In the genomic region with DNA sequence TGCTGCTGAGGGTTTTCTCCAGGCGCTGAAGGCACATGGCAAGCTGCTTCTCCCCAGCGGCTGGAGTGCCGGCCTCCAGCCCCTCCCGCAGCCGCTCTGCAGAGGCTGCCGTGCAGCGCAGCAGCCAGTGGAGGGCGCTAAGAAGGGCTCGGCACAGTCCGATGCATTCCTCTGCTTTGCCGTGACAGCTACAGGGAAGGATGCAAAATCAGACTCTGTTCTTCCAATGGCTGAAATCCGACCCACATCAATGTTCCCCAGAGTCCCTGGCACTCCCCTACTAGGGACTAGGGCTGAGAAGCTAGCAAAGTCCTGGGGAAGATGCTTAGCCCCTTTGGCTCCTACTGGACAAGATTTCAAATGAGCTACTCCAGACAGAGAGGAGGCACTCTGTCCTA, we compare ENCODE assay signal across 9 cellular contexts. TPM values are rescaled to one million over a fixed set of nuclear protein-coding genes. Genes with fewer than 3 reads are reported as not detected.
DNase-seq lines count a peak whose midpoint lies in the region; ATAC-seq and TF ChIP-seq lines count a peak whose summit lies in the region.
"Had no signal": no experiment of that assay in that cellular context is flagged by ENCODE, and none has a peak within 500 bp of the region (broad histone marks: within the 10 kb centered on the region; RNA-seq: fewer than 3 reads in every experiment).

No MANE protein-coding gene starts in this region.

- no peak overlapping the region for H3K27ac Mint-ChIP-seq in activated naive CD4-positive, alpha-beta T cell treated with anti-CD3 and anti-CD28 coated beads, Interleukin-2, amount 50 U/mL, for 72 hours
- H3K27ac Mint-ChIP-seq: dendritic cell treated with granulocyte-macrophage colony-stimulating factor and Interleukin-4, amounts not matched to agents 40 ng/mL and 50 ng/mL, for 4 days had no signal

- no peak overlapping the region for H3K4me2 ChIP-seq in OCI-LY7 (ENCODE audit: low read length)

- peak in 11 of 12 donors; percentile 30 to 61 (median 47) for TF ChIP-seq CTCF in heart left ventricle (IDR thresholded peaks at IDR 0.05)
- peak; percentile 86 for TF ChIP-seq CTCF in OCI-LY7 (conservative IDR thresholded peaks at IDR 0.05; ENCODE audit: low read length)
- TF ChIP-seq CTCF in upper lobe of right lung (IDR thresholded peaks at IDR 0.05), result peak; percentile 18

- ATAC-seq in heart left ventricle (peak in 1 of 4 donors; percentile 14), Right ventricle myocardium superior (ENCODE audit: poor library complexity) (no peak), upper lobe of right lung (peak; percentile 17), HG02798 (IDR thresholded peaks at IDR 0.05; ENCODE audit: poor library complexity, unreplicated experiment) (no peak), HG02973 (IDR thresholded peaks at IDR 0.05; ENCODE audit: unreplicated experiment) (no peak)
- ATAC-seq in activated naive CD4-positive, alpha-beta T cell treated with anti-CD3 and anti-CD28 coated beads, Interleukin-2, amount 50 U/mL, for 72 hours, result no peak

- H3K36me3 Mint-ChIP-seq in activated naive CD4-positive, alpha-beta T cell treated with anti-CD3 and anti-CD28 coated beads, Interleukin-2, amount 50 U/mL, for 72 hours, result peaks cover 0 to 5% of the 10 kb centered on the region in 2 donors

- H3K4me3 ChIP-seq in heart left ventricle, result no peak overlapping the region
- H3K4me3 ChIP-seq in OCI-LY7 (ENCODE audit: low read depth, low read length, poor library complexity, severe bottlenecking), result no peak overlapping the region
- no peak overlapping the region for H3K4me3 ChIP-seq in upper lobe of right lung

- H3K9me3 Mint-ChIP-seq in activated naive CD4-positive, alpha-beta T cell treated with anti-CD3 and anti-CD28 coated beads, Interleukin-2, amount 50 U/mL, for 72 hours, result no peaks in the 10 kb centered on the region
- H3K9me3 Mint-ChIP-seq: dendritic cell treated with granulocyte-macrophage colony-stimulating factor and Interleukin-4, amounts not matched to agents 40 ng/mL and 50 ng/mL, for 4 days had no signal

- no peaks in the 10 kb centered on the region for H3K9me3 ChIP-seq in heart left ventricle
- no peaks in the 10 kb centered on the region for H3K9me3 ChIP-seq in OCI-LY7 (ENCODE audit: low read length)
- no peaks in the 10 kb centered on the region for H3K9me3 ChIP-seq in upper lobe of right lung

- H3K27ac ChIP-seq in heart left ventricle, result no peak overlapping the region
- no peak overlapping the region for H3K27ac ChIP-seq in OCI-LY7 (ENCODE audit: low read depth, low read length, poor library complexity, severe bottlenecking)
- no peak overlapping the region for H3K27ac ChIP-seq in upper lobe of right lung

- no peak for TF ChIP-seq POLR2A in heart left ventricle (IDR thresholded peaks at IDR 0.05)

- H2AFZ ChIP-seq in OCI-LY7 (ENCODE audit: low read length), result no peak overlapping the region

- peaks cover 0 to 35% (median 13%) of the 10 kb centered on the region in 12 donors for H3K4me1 ChIP-seq in heart left ventricle
- no peaks in the 10 kb centered on the region for H3K4me1 ChIP-seq in OCI-LY7 (ENCODE audit: insufficient read depth, low read length, poor library complexity, severe bottlenecking)
- H3K4me1 ChIP-seq in upper lobe of right lung, result peaks cover 10% of the 10 kb centered on the region

- no peaks in the 10 kb centered on the region for H3K79me2 ChIP-seq in OCI-LY7 (ENCODE audit: insufficient read depth, low read depth, low read length)

- no peaks in the 10 kb centered on the region for H4K20me1 ChIP-seq in OCI-LY7 (ENCODE audit: insufficient read depth, low read length)

- DNase-seq in heart left ventricle (peak in 1 of 5 donors; percentile 33), Right ventricle myocardium superior (no peak), OCI-LY7 (ENCODE audit: low spot score) (peak; percentile 50), fibroblast of peridontal ligament (ENCODE audit: extremely low read depth) (peak; percentile 53), upper lobe of right lung (no peak)
- DNase-seq in activated naive CD4-positive, alpha-beta T cell treated with anti-CD3 and anti-CD28 coated beads, Interleukin-2, amount 50 U/mL, for 72 hours (ENCODE audit: low spot score in 2 of 2), result no peak

- intact Hi-C loops in heart left ventricle (cut with DNase I) (loop anchor here in 5 of 10 donors (5.0 to 10.0 kb wide), 4 partner anchors 42 to 132 kb away; no protein-coding TSS in a partner anchor), Right ventricle myocardium superior (cut with DNase I) (no loop called here), OCI-LY7 (cut with micrococcal nuclease; ENCODE audit: unreplicated experiment) (no loop called here), upper lobe of right lung (cut with DNase I) (no loop called here)

- BruUV-seq in OCI-LY7 (replicated peaks; lab: Mats Ljungman, UMichigan), result no TSS peak

- 33 to 50% (median 38%) methylated on average over 2 to 12 of the region's 12 CpGs for WGBS in heart left ventricle, 4 donors

- POLR2A ChIA-PET in OCI-LY7 (lab: Charles Lee), result no interaction called here

- H3K27me3 ChIP-seq in heart left ventricle, result no peaks in the 10 kb centered on the region
- no peaks in the 10 kb centered on the region for H3K27me3 ChIP-seq in upper lobe of right lung

- CTCF ChIA-PET in OCI-LY7 (lab: Charles Lee; ENCODE audit: unreplicated experiment), result interaction anchor here (1.4 kb wide), 1 partner anchor 40 kb away, joined by 4 read pairs; no protein-coding TSS in a partner anchor

- H3K36me3 ChIP-seq in heart left ventricle (peaks cover 0 to 68% (median 62%) of the 10 kb centered on the region in 9 donors), OCI-LY7 (ENCODE audit: insufficient read depth, low read length) (peaks cover 43% of the 10 kb centered on the region), upper lobe of right lung (peaks cover 61% of the 10 kb centered on the region)

- H3K9me2 ChIP-seq in OCI-LY7 (ENCODE audit: insufficient read depth, low read length), result no peaks in the 10 kb centered on the region

RNA-seq across cellular contexts. Expression of a gene that starts 19.0 kb away (rescaled TPM):
- total RNA-seq in heart left ventricle (10 to 100 TPM; 51.1 to 75.4 (median 58.3) TPM), Right ventricle myocardium superior (54.0 TPM), OCI-LY7 (2022) (103 and 112 TPM in 2 replicates), upper lobe of right lung (81.3 TPM)
- 10 to 100 TPM; 52.7 to 61.8 TPM for polyA plus RNA-seq in heart left ventricle
- 36.3 and 65.9 TPM in 2 replicates for total RNA-seq in OCI-LY7 (2014; rRNA removed; shearing (Covaris generic))
- total RNA-seq in activated naive CD4-positive, alpha-beta T cell treated with anti-CD3 and anti-CD28 coated beads, Interleukin-2, amount 50 U/mL, for 72 hours, result 100 to 1,000 TPM; 106 to 133 TPM

RNA-seq across cellular contexts. Expression of a gene that starts 19.9 kb away (rescaled TPM):
- 1 to 10 TPM in 1 of 9 donors, under 1 TPM in 1, not detected in 7; 0.80 to 1.3 TPM for total RNA-seq in heart left ventricle
- under 1 TPM; 0.14 to 0.46 TPM for polyA plus RNA-seq in heart left ventricle
- not detected for total RNA-seq in Right ventricle myocardium superior
- total RNA-seq in OCI-LY7 (2014; rRNA removed; shearing (Covaris generic)), result not detected in 2 replicates
- total RNA-seq in OCI-LY7 (2022), result not detected in 2 replicates
- 1.2 TPM for total RNA-seq in upper lobe of right lung
- not detected for total RNA-seq in activated naive CD4-positive, alpha-beta T cell treated with anti-CD3 and anti-CD28 coated beads, Interleukin-2, amount 50 U/mL, for 72 hours

RNA-seq across cellular contexts. Expression of a gene that starts 27.6 kb away (rescaled TPM):
- total RNA-seq in heart left ventricle, result 100 to 1,000 TPM in 1 of 9 donors, 10 to 100 TPM in 8; 63.2 to 105 (median 73.2) TPM
- 10 to 100 TPM; 50.6 to 56.2 TPM for polyA plus RNA-seq in heart left ventricle
- total RNA-seq in Right ventricle myocardium superior, result 80.0 TPM
- total RNA-seq in OCI-LY7 (2014; rRNA removed; shearing (Covaris generic)), result 5.4 and 9.3 TPM in 2 replicates
- total RNA-seq in OCI-LY7 (2022), result 3.9 and 5.1 TPM in 2 replicates
- total RNA-seq in upper lobe of right lung, result 55.6 TPM
- 10 to 100 TPM; 14.5 to 19.3 TPM for total RNA-seq in activated naive CD4-positive, alpha-beta T cell treated with anti-CD3 and anti-CD28 coated beads, Interleukin-2, amount 50 U/mL, for 72 hours

RNA-seq across cellular contexts. Expression of a gene that starts 54.6 kb away (rescaled TPM):
- total RNA-seq in heart left ventricle (100 to 1,000 TPM in 2 of 9 donors, 10 to 100 TPM in 7; 68.9 to 117 (median 83.3) TPM), Right ventricle myocardium superior (88.0 TPM), OCI-LY7 (2022) (140 and 150 TPM in 2 replicates), upper lobe of right lung (73.6 TPM)
- polyA plus RNA-seq in heart left ventricle, result 100 to 1,000 TPM in 1 of 2 donors, 10 to 100 TPM in 1; 72.6 to 142 TPM
- total RNA-seq in OCI-LY7 (2014; rRNA removed; shearing (Covaris generic)), result 149 and 150 TPM in 2 replicates
- 100 to 1,000 TPM in 1 of 2 donors, 10 to 100 TPM in 1; 89.7 to 136 TPM for total RNA-seq in activated naive CD4-positive, alpha-beta T cell treated with anti-CD3 and anti-CD28 coated beads, Interleukin-2, amount 50 U/mL, for 72 hours

Comparison
In these comparisons a context has a peak if more than half of its experiments do, and no peak if none do; other contexts are left out.
1. DNase-seq: peak in OCI-LY7 (single experiment) and fibroblast of peridontal ligament (single experiment); none in Right ventricle myocardium superior (single experiment), upper lobe of right lung (single experiment) and activated naive CD4-positive, alpha-beta T cell treated with anti-CD3 and anti-CD28 coated beads, Interleukin-2, amount 50 U/mL, for 72 hours (0 of 2).
2. CTCF ChIP-seq: peak in every context shown above with its lines; median percentile 86 in OCI-LY7; 47 in heart left ventricle; 18 in upper lobe of right lung.